Comparison of ENCODE assay signal across 1 cellular context in the genomic region with DNA sequence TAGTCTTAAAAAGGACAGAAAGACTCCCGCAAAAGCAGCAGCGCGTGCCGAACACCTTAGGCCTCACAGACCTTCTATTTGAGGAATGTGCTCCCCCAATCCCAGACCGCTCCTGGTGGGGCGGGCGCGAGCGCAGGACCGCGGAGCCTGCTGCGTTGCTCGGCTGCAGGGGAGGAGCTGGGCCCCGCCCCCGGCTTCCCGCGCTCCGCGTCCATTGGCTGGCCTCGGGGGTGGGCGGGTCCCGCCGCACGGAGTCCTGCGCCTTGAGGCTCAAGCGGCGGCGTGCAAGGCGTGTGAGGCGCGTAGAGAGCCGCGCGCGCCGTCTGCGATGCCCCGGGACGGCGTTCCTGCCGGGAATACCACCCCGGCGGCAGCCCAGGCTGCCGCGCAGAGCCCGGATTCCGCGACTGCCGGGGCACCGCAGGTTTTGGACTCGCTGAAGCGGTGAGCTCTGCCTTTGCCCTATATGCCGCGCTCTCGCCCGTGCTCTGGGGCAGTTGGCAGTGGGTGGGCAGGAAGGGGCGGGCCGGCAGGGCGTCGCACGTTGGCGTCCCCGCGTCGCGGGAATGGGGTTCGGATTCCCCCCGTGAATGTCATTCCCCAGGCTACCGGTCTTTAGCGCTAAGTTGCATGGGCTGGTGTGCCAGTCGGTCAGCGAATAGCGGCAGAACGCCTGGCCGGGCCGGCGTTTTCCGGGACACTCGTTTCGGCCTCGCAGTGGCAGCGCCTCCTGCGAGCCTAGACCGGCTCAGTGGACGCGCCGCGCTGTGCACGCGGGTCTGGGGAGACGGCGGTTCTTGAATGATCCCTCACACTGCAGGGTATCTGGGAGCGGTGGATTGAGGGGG.
TF ChIP-seq lines count a peak whose summit lies in the region.

No MANE protein-coding gene starts in this region.

TF ChIP-seq in GM12878, 131 proteins besides CTCF, POLR2A, EP300 and RAD21 (continued from another document):
- no peak for TF ChIP-seq HSF1 (IDR thresholded peaks at IDR 0.05; ENCODE audit: low read depth, low read length)
- TF ChIP-seq ZBTB4 (CRISPR knock-in tag; IDR thresholded peaks at IDR 0.05), result no peak
- no peak for TF ChIP-seq HDAC2 (IDR thresholded peaks at IDR 0.05)
- TF ChIP-seq, protein P1, sequence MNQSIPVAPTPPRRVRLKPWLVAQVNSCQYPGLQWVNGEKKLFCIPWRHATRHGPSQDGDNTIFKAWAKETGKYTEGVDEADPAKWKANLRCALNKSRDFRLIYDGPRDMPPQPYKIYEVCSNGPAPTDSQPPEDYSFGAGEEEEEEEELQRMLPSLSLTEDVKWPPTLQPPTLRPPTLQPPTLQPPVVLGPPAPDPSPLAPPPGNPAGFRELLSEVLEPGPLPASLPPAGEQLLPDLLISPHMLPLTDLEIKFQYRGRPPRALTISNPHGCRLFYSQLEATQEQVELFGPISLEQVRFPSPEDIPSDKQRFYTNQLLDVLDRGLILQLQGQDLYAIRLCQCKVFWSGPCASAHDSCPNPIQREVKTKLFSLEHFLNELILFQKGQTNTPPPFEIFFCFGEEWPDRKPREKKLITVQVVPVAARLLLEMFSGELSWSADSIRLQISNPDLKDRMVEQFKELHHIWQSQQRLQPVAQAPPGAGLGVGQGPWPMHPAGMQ (IDR thresholded peaks at IDR 0.05; ENCODE audit: borderline replicate concordance), result no peak
- no peak for TF ChIP-seq ZZZ3 (IDR thresholded peaks at IDR 0.05; ENCODE audit: control insufficient read depth, insufficient read length, low read depth)
- TF ChIP-seq MTA3 (IDR thresholded peaks at IDR 0.05; ENCODE audit: borderline replicate concordance, low read length), result no peak
- no peak for TF ChIP-seq WRNIP1 (IDR thresholded peaks at IDR 0.05; ENCODE audit: borderline replicate concordance, low read depth, low read length)
- TF ChIP-seq IKZF1 (conservative IDR thresholded peaks at IDR 0.05), result peak; percentile 96
- no peak for TF ChIP-seq TARDBP (IDR thresholded peaks at IDR 0.05; ENCODE audit: borderline replicate concordance)
- TF ChIP-seq ZNF24 (IDR thresholded peaks at IDR 0.05), result no peak
- TF ChIP-seq ZNF622 (IDR thresholded peaks at IDR 0.05), result no peak
- TF ChIP-seq SRF (IDR thresholded peaks at IDR 0.05; ENCODE audit: low read depth in 2 of 2, low read length in 2 of 2), result no peak
- no peak for TF ChIP-seq SMARCA5 (IDR thresholded peaks at IDR 0.05)
- TF ChIP-seq EZH2 (IDR thresholded peaks at IDR 0.05; ENCODE audit: borderline replicate concordance, control insufficient read depth, low read depth, low read length), result no peak
- TF ChIP-seq JUNB (IDR thresholded peaks at IDR 0.05), result no peak
- no peak for TF ChIP-seq FOS (IDR thresholded peaks at IDR 0.05; ENCODE audit: borderline replicate concordance, extremely low read depth, insufficient read length)
- no peak for TF ChIP-seq PAX8 (IDR thresholded peaks at IDR 0.05)
- no peak for TF ChIP-seq CHD4 (IDR thresholded peaks at IDR 0.05)
- TF ChIP-seq SKIL (IDR thresholded peaks at IDR 0.05; ENCODE audit: low read depth, poor library complexity, severe bottlenecking), result no peak
- TF ChIP-seq ETV6 (conservative IDR thresholded peaks at IDR 0.05 in 1 of 2, IDR thresholded peaks at IDR 0.05 in 1 of 2; ENCODE audit: borderline replicate concordance in 1 of 2, low read depth in 1 of 2), result no peak
- TF ChIP-seq HCFC1 (IDR thresholded peaks at IDR 0.05; ENCODE audit: low read length), result no peak; the same call in 1 of the 2 replicates
- TF ChIP-seq NFYA (IDR thresholded peaks at IDR 0.05; ENCODE audit: borderline replicate concordance, low read depth, low read length), result no peak
- TF ChIP-seq POLR2AphosphoS2 (IDR thresholded peaks at IDR 0.05; ENCODE audit: low read depth, low read length), result no peak
- no peak for TF ChIP-seq CREB1 (IDR thresholded peaks at IDR 0.05; ENCODE audit: low read depth)
- no peak for TF ChIP-seq POLR2AphosphoS5 (IDR thresholded peaks at IDR 0.05; ENCODE audit: low read length)
TF ChIP-seq in GM12878: peak in this region for 21.
